Comparison of ENCODE assay signal across 18 cellular contexts in genomic region chr11:67233584-67234190, GRCh38. TPM values are rescaled to one million over a fixed set of nuclear protein-coding genes. Genes with fewer than 3 reads are reported as not detected.
DNase-seq lines count a peak whose midpoint lies in the region; ATAC-seq and TF ChIP-seq lines count a peak whose summit lies in the region.
"Had no signal": no experiment of that assay in that cellular context is flagged by ENCODE, and none has a peak within 500 bp of the region (broad histone marks: within the 10 kb centered on the region; RNA-seq: fewer than 3 reads in every experiment).

No MANE protein-coding gene starts in this region.

- no peaks in the 10 kb centered on the region for H3K9me2 ChIP-seq in GM23338 (ENCODE audit: insufficient read depth)

- peaks cover 7% of the 10 kb centered on the region for H3K4me1 ChIP-seq in GM23338 (ENCODE audit: insufficient read depth)
- H3K4me1 ChIP-seq: uterus had no signal

- H3K4me2 ChIP-seq in GM23338, result no peak overlapping the region

- no peaks in the 10 kb centered on the region for H3K9me3 Mint-ChIP-seq in activated T-cell treated with anti-CD3 and anti-CD28 coated beads, Interleukin-2, amount 50 U/mL, for 72 hours
- no peaks in the 10 kb centered on the region for H3K9me3 Mint-ChIP-seq in GM23338
- H3K9me3 Mint-ChIP-seq in activated T-helper 1 cell treated with anti-CD3 and anti-CD28 coated beads, Interleukin-12 subunit alpha, Interleukin-12 subunit beta, Interleukin-2, Interleukin-4 antibody, amounts not matched to agents 30 ng/mL and 10 ng/mL and 1 ng/mL, durations not matched to agents 14 hours and 24 hours and 36 hours, result no peaks in the 10 kb centered on the region
- no peaks in the 10 kb centered on the region for H3K9me3 Mint-ChIP-seq in neural crest cell

- no peaks in the 10 kb centered on the region for H3K27me3 Mint-ChIP-seq in activated T-cell treated with anti-CD3 and anti-CD28 coated beads, Interleukin-2, amount 50 U/mL, for 72 hours (ENCODE audit: low read depth)
- no peaks in the 10 kb centered on the region for H3K27me3 Mint-ChIP-seq in GM23338 (ENCODE audit: insufficient read depth, low read depth, poor library complexity)
- no peaks in the 10 kb centered on the region for H3K27me3 Mint-ChIP-seq in activated T-helper 1 cell treated with anti-CD3 and anti-CD28 coated beads, Interleukin-12 subunit alpha, Interleukin-12 subunit beta, Interleukin-2, Interleukin-4 antibody, amounts not matched to agents 30 ng/mL and 10 ng/mL and 1 ng/mL, durations not matched to agents 14 hours and 24 hours and 36 hours (ENCODE audit: insufficient read depth)
- H3K27me3 Mint-ChIP-seq in neural crest cell (ENCODE audit: low read depth), result no peaks in the 10 kb centered on the region

- peaks cover 32% of the 10 kb centered on the region for H3K4me1 Mint-ChIP-seq in activated T-cell treated with anti-CD3 and anti-CD28 coated beads, Interleukin-2, amount 50 U/mL, for 72 hours (ENCODE audit: low read depth)
- peaks cover 7% of the 10 kb centered on the region for H3K4me1 Mint-ChIP-seq in GM23338
- H3K4me1 Mint-ChIP-seq in activated T-helper 1 cell treated with anti-CD3 and anti-CD28 coated beads, Interleukin-12 subunit alpha, Interleukin-12 subunit beta, Interleukin-2, Interleukin-4 antibody, amounts not matched to agents 30 ng/mL and 10 ng/mL and 1 ng/mL, durations not matched to agents 14 hours and 24 hours and 36 hours (ENCODE audit: low read depth), result peaks cover 31% of the 10 kb centered on the region
- peaks cover 6% of the 10 kb centered on the region for H3K4me1 Mint-ChIP-seq in neural crest cell

- peaks cover 14% of the 10 kb centered on the region; the same call in 1 of the 2 replicates for H4K20me1 ChIP-seq in GM23338 (replicated peaks; ENCODE audit: insufficient read depth)

- ATAC-seq in activated T-cell treated with anti-CD3 and anti-CD28 coated beads, Interleukin-2, amount 50 U/mL, for 72 hours (replicated peaks in 1 of 2), result no peak
- ATAC-seq in GM23338, result no peak
- ATAC-seq: left cardiac atrium had no signal

- peaks cover 24% of the 10 kb centered on the region for H3K36me3 ChIP-seq in GM23338 (ENCODE audit: insufficient read depth)
- H3K36me3 ChIP-seq: uterus had no signal

- peak overlapping the region; percentile 78 for H3K27ac Mint-ChIP-seq in activated T-cell treated with anti-CD3 and anti-CD28 coated beads, Interleukin-2, amount 50 U/mL, for 72 hours
- H3K27ac Mint-ChIP-seq in GM23338, result peak overlapping the region; percentile 79; the same call in 1 of the 2 replicates
- H3K27ac Mint-ChIP-seq in activated T-helper 1 cell treated with anti-CD3 and anti-CD28 coated beads, Interleukin-12 subunit alpha, Interleukin-12 subunit beta, Interleukin-2, Interleukin-4 antibody, amounts not matched to agents 30 ng/mL and 10 ng/mL and 1 ng/mL, durations not matched to agents 14 hours and 24 hours and 36 hours, result peak overlapping the region; percentile 22
- H3K27ac Mint-ChIP-seq in neural crest cell (ENCODE audit: unreplicated experiment), result no peak overlapping the region

- DNase-seq in activated T-cell treated with anti-CD3 and anti-CD28 coated beads, Interleukin-2, amount 50 U/mL, for 72 hours, result no peak
- DNase-seq in activated T-cell treated with anti-CD3 and anti-CD28 coated beads, Interleukin-2, amount 50 U/mL, for 48 hours, result no peak
- DNase-seq in GM23338 (ENCODE audit: low spot score), result no peak
- no peak for DNase-seq in activated T-helper 1 cell treated with anti-CD3 and anti-CD28 coated beads, Interleukin-12 subunit alpha, Interleukin-12 subunit beta, Interleukin-2, Interleukin-4 antibody, amounts not matched to agents 30 ng/mL and 10 ng/mL and 1 ng/mL, durations not matched to agents 14 hours and 24 hours and 36 hours (ENCODE audit: low spot score)
- DNase-seq in neural crest cell (ENCODE audit: low read depth, low spot score), result no peak
- no peak for DNase-seq in NCI-H2029 (lab: John Stamatoyannopoulos, UW)
- no peak for DNase-seq in GF-D8 (lab: John Stamatoyannopoulos, UW)
- DNase-seq in activated CD4-positive, CD25-positive, alpha-beta regulatory T cell treated with anti-CD3 and anti-CD28 coated beads, Interleukin-2, amount 50 U/mL, for 72 hours, result no peak
- DNase-seq: activated CD4-positive, alpha-beta T cell treated with anti-CD3 and anti-CD28 coated beads, Interleukin-2, amount 50 U/mL, for 48 hours; activated effector memory CD4-positive, alpha-beta T cell treated with anti-CD3 and anti-CD28 coated beads, Interleukin-2, amount 50 U/mL, for 16 hours; GDM1; left cardiac atrium; NCI-H1092 treated with DMSO at 0.1 percent for 48 hours; NCI-H82; occipital lobe; sigmoid colon; uterus had no signal

- H3K79me2 ChIP-seq in GM23338 (replicated peaks; ENCODE audit: insufficient read depth), result peaks cover 21% of the 10 kb centered on the region; the same call in 1 of the 2 replicates

- no peaks in the 10 kb centered on the region for H3K27me3 ChIP-seq in GM23338 (ENCODE audit: insufficient read depth)
- H3K27me3 ChIP-seq: Peyer's patch, sigmoid colon, uterus had no signal

- peak overlapping the region; percentile 75; the same call in 1 of the 2 replicates for H3K27ac ChIP-seq in GM23338 (ENCODE audit: low read depth)
- H3K27ac ChIP-seq: Peyer's patch, sigmoid colon, uterus had no signal

- no peak overlapping the region for H3K4me3 Mint-ChIP-seq in activated T-cell treated with anti-CD3 and anti-CD28 coated beads, Interleukin-2, amount 50 U/mL, for 72 hours
- H3K4me3 Mint-ChIP-seq in GM23338, result no peak overlapping the region
- H3K4me3 Mint-ChIP-seq in activated T-helper 1 cell treated with anti-CD3 and anti-CD28 coated beads, Interleukin-12 subunit alpha, Interleukin-12 subunit beta, Interleukin-2, Interleukin-4 antibody, amounts not matched to agents 30 ng/mL and 10 ng/mL and 1 ng/mL, durations not matched to agents 14 hours and 24 hours and 36 hours, result no peak overlapping the region
- peak overlapping the region; percentile 26 for H3K4me3 Mint-ChIP-seq in neural crest cell

- no peak for TF ChIP-seq CTCF in GM23338 (conservative IDR thresholded peaks at IDR 0.05; ENCODE audit: low read depth in 2 of 2)
- TF ChIP-seq CTCF in neural crest cell (conservative IDR thresholded peaks at IDR 0.05), result no peak

- H2AFZ ChIP-seq in GM23338, result no peak overlapping the region

- peaks cover 7 to 15% of the 10 kb centered on the region in 2 donors for H3K36me3 Mint-ChIP-seq in activated T-cell treated with anti-CD3 and anti-CD28 coated beads, Interleukin-2, amount 50 U/mL, for 72 hours (ENCODE audit: insufficient read depth in 2 of 2)
- H3K36me3 Mint-ChIP-seq in GM23338 (ENCODE audit: low read depth), result peaks cover 41% of the 10 kb centered on the region
- peaks cover 19% of the 10 kb centered on the region for H3K36me3 Mint-ChIP-seq in activated T-helper 1 cell treated with anti-CD3 and anti-CD28 coated beads, Interleukin-12 subunit alpha, Interleukin-12 subunit beta, Interleukin-2, Interleukin-4 antibody, amounts not matched to agents 30 ng/mL and 10 ng/mL and 1 ng/mL, durations not matched to agents 14 hours and 24 hours and 36 hours (ENCODE audit: low read depth)
- H3K36me3 Mint-ChIP-seq in neural crest cell (ENCODE audit: low read depth), result peaks cover 6% of the 10 kb centered on the region

- H3K4me3 ChIP-seq in GM23338, result no peak overlapping the region
- H3K4me3 ChIP-seq: Peyer's patch, sigmoid colon, uterus had no signal

- intact Hi-C loops in activated T-helper 1 cell treated with anti-CD3 and anti-CD28 coated beads, Interleukin-12 subunit alpha, Interleukin-12 subunit beta, Interleukin-2, Interleukin-4 antibody, amounts not matched to agents 30 ng/mL and 10 ng/mL and 1 ng/mL, durations not matched to agents 14 hours and 24 hours and 36 hours (cut with micrococcal nuclease), result loop anchor here (10.0 kb wide), 1 partner anchor 389 kb away; the partner anchor contains the start of gene RCE1

- H3F3A ChIP-seq in GM23338 (replicated peaks; ENCODE audit: low read depth), result peaks cover 7% of the 10 kb centered on the region; the same call in 1 of the 2 replicates

TF ChIP-seq in GM23338, 12 proteins besides CTCF, POLR2A, EP300 and RAD21 (continues in another document):
- TF ChIP-seq ZNF331 (CRISPR knock-in tag; IDR thresholded peaks at IDR 0.05; ENCODE audit: low read depth), result no peak

RNA-seq across cellular contexts. Expression of gene GRK2, which starts 32.6 kb away (rescaled TPM):
- total RNA-seq in activated T-cell treated with anti-CD3 and anti-CD28 coated beads, Interleukin-2, amount 50 U/mL, for 72 hours, result 100 to 1,000 TPM; 379 to 422 TPM
- total RNA-seq in GM23338 (2014; rRNA removed; shearing (Covaris generic)), result 62.2 and 72.5 TPM in 2 replicates
- 19.5 and 21.7 TPM in 2 replicates for polyA plus RNA-seq in GM23338 (2016; fragmentation: Nextera tagmentation; extraction: Ambion mirVana)
- 249 and 250 TPM in 2 replicates for total RNA-seq in activated T-helper 1 cell treated with anti-CD3 and anti-CD28 coated beads, Interleukin-12 subunit alpha, Interleukin-12 subunit beta, Interleukin-2, Interleukin-4 antibody, amounts not matched to agents 30 ng/mL and 10 ng/mL and 1 ng/mL, durations not matched to agents 14 hours and 24 hours and 36 hours
- total RNA-seq in neural crest cell, result 51.3 and 55.1 TPM in 2 replicates

RNA-seq across cellular contexts. Expression of gene ANKRD13D, which starts 55.4 kb away (rescaled TPM):
- total RNA-seq in activated T-cell treated with anti-CD3 and anti-CD28 coated beads, Interleukin-2, amount 50 U/mL, for 72 hours, result 10 to 100 TPM; 78.5 to 90.9 TPM
- 15.7 and 30.8 TPM in 2 replicates for total RNA-seq in GM23338 (2014; rRNA removed; shearing (Covaris generic))
- polyA plus RNA-seq in GM23338 (2016; fragmentation: Nextera tagmentation; extraction: Ambion mirVana), result 19.5 and 20.3 TPM in 2 replicates
- 124 and 129 TPM in 2 replicates for total RNA-seq in activated T-helper 1 cell treated with anti-CD3 and anti-CD28 coated beads, Interleukin-12 subunit alpha, Interleukin-12 subunit beta, Interleukin-2, Interleukin-4 antibody, amounts not matched to agents 30 ng/mL and 10 ng/mL and 1 ng/mL, durations not matched to agents 14 hours and 24 hours and 36 hours
- total RNA-seq in neural crest cell, result 58.9 and 71.8 TPM in 2 replicates
